ENCODE assay signal across 2 cellular contexts in the genomic region with DNA sequence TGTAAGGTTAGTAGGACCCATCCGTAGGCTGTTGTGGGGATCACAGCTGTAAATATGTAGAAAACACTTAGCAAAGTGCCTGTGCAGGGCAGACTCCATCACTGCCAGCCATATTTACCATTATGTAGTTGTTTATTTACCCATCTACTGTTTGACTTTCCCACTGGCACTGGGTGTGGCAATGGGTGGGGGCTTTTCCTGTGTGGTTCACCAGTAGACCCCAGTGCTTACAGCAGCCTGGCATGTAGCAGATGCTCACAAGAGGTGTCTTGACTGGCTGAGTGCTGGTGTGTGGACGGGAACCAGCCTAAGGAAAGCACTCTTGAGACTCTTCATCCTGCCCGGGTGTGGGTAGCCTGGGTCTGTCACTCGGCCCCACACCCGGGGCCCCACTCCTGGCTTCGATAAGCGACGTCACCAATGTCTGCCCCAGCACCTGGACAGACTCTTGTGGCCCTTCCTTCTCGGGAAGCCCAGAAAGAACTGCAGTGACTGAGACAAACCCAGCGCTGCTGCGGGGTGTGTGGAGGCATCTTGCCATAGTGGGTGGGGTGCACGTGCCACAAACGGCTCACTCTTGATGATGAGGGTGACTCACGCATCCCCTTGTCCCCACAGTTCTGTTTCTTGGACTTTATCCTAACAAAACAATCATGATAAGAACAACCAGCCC.
TF ChIP-seq lines count a peak whose summit lies in the region.

No MANE protein-coding gene starts in this region.

TF ChIP-seq in SK-N-SH, 30 proteins besides CTCF, POLR2A, EP300 and RAD21 (continued from another document):
- no peak for TF ChIP-seq REST (IDR thresholded peaks at IDR 0.05; ENCODE audit: low read depth, low read length)
TF ChIP-seq in SK-N-SH: peak in this region for 0.

TF ChIP-seq in SK-N-SH treated with all-trans-retinoic acid at 6 μM for 48 hours, 23 proteins besides CTCF, POLR2A, EP300 and RAD21:
- TF ChIP-seq POU6F1 (CRISPR knock-in tag; IDR thresholded peaks at IDR 0.05; ENCODE audit: borderline replicate concordance, low read depth) = no peak
- TF ChIP-seq TCF4 (CRISPR knock-in tag; IDR thresholded peaks at IDR 0.05; ENCODE audit: borderline replicate concordance) = no peak
- no peak for TF ChIP-seq ISL1 (CRISPR knock-in tag; IDR thresholded peaks at IDR 0.05)
- no peak for TF ChIP-seq ESRRG (CRISPR knock-in tag; IDR thresholded peaks at IDR 0.05)
- TF ChIP-seq ZNF565 (CRISPR knock-in tag; conservative IDR thresholded peaks at IDR 0.05; ENCODE audit: low read depth) = no peak
- TF ChIP-seq CSDC2 (CRISPR knock-in tag; IDR thresholded peaks at IDR 0.05) = no peak
